In the genomic region with DNA sequence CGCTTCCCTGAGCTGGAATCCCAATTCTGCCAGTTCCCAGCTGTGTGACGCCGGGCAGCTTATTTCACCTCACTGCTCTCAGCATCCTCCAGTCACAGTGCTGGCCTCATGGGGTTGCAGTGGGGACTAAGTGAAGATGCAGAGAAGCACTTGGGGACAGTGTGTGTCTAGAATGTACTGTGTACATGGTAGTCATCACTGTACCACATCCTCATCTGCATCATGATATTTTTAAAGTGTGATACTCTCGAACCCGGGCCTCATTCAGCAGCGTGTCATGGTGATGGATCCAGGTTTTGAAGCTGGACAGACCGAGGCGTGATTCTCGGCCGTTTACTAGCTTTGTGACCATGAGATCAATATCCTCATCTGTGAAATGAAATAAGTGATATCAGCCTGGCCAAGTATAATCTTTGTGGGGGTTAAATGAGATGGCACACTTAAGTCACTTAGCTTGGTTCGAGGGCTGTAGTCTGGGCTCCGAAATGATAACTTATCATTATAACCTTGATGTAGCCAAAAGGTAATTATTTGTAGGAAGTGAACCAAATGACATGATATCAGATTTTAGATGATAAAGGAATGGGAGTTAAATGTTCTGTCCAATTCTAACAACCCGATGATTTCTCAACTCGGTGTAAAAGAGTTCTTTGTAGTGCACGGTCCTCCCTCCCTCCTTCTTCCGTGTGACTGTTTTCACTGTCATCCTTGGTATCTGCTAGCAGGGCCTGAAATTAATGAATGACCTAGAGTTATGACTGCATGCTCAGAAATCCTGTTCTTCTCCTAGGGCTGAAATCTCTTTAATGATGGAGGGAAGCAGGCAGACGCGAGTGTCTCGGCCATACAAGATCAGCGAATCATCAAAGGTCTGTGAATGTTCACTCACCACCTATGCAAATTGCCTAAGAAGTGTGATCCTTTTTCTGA, we compare ENCODE assay signal across 9 cellular contexts. TPM values are rescaled to one million over a fixed set of nuclear protein-coding genes. Genes with fewer than 3 reads are reported as not detected.
DNase-seq lines count a peak whose midpoint lies in the region; ATAC-seq and TF ChIP-seq lines count a peak whose summit lies in the region.
"Had no signal": no experiment of that assay in that cellular context is flagged by ENCODE, and none has a peak within 500 bp of the region (broad histone marks: within the 10 kb centered on the region; RNA-seq: fewer than 3 reads in every experiment).

No MANE protein-coding gene starts in this region.

- H3K4me2 ChIP-seq in Loucy (ENCODE audit: low read depth, low read length, poor library complexity, severe bottlenecking) = peak overlapping the region; percentile 95

- peak overlapping the region; percentile 69 to 89 (median 79) for H3K4me3 Mint-ChIP-seq in CD4-positive, alpha-beta memory T cell
- peak overlapping the region; percentile 58 for H3K4me3 Mint-ChIP-seq in natural killer cell treated with Interleukin-12 subunit alpha and Interleukin-12 subunit beta and Interleukin-15 and Interleukin-18, amount 100 ng/mL, for 72 hours

- H3K36me3 ChIP-seq in CD4-positive, alpha-beta memory T cell (ENCODE audit: insufficient read depth, low read length) = peaks cover 15% of the 10 kb centered on the region
- H3K36me3 ChIP-seq in Loucy (ENCODE audit: insufficient read depth, low read length) (no peaks in the 10 kb centered on the region), left lung (peaks cover 0 to 45% of the 10 kb centered on the region in 2 donors), upper lobe of left lung (peaks cover 0 to 39% (median 25%) of the 10 kb centered on the region in 4 donors)
- H3K36me3 ChIP-seq: SJCRH30 had no signal

- H3K9ac ChIP-seq in Loucy (ENCODE audit: low read depth, low read length, poor library complexity, severe bottlenecking) = no peak overlapping the region

- no peak overlapping the region for H2AFZ ChIP-seq in Loucy (ENCODE audit: low read length)

- peaks cover 41 to 74% (median 57%) of the 10 kb centered on the region in 4 donors for H3K4me1 Mint-ChIP-seq in CD4-positive, alpha-beta memory T cell
- H3K4me1 Mint-ChIP-seq in natural killer cell treated with Interleukin-12 subunit alpha and Interleukin-12 subunit beta and Interleukin-15 and Interleukin-18, amount 100 ng/mL, for 72 hours (ENCODE audit: low read depth in 2 of 2) = peaks cover 26 to 28% of the 10 kb centered on the region in 2 donors

- H3K9me2 ChIP-seq in Loucy (replicated peaks; ENCODE audit: low read depth, low read length) = no peaks in the 10 kb centered on the region

- peak overlapping the region; percentile 14 to 91 (median 86) for H3K27ac Mint-ChIP-seq in CD4-positive, alpha-beta memory T cell
- peak overlapping the region; percentile 45 to 49 for H3K27ac Mint-ChIP-seq in natural killer cell treated with Interleukin-12 subunit alpha and Interleukin-12 subunit beta and Interleukin-15 and Interleukin-18, amount 100 ng/mL, for 72 hours

- H3K4me3 ChIP-seq in CD4-positive, alpha-beta memory T cell (ENCODE audit: low read length in 2 of 2) = no peak overlapping the region
- H3K4me3 ChIP-seq in Loucy (ENCODE audit: low read length, poor library complexity, severe bottlenecking) = no peak overlapping the region
- H3K4me3 ChIP-seq in choroid plexus epithelial cell (ENCODE audit: low read depth, low read length) = no peak overlapping the region
- H3K4me3 ChIP-seq in left lung = no peak overlapping the region
- H3K4me3 ChIP-seq in upper lobe of left lung = peak overlapping the region in 1 of 4 donors; percentile 72
- H3K4me3 ChIP-seq: SJCRH30 had no signal

- no peaks in the 10 kb centered on the region for H3K9me3 ChIP-seq in CD4-positive, alpha-beta memory T cell (ENCODE audit: control insufficient read depth in 1 of 2, low read length in 2 of 2)
- H3K9me3 ChIP-seq in Loucy (ENCODE audit: insufficient read depth, low read depth, low read length) = no peaks in the 10 kb centered on the region
- no peaks in the 10 kb centered on the region for H3K9me3 ChIP-seq in left lung
- no peaks in the 10 kb centered on the region for H3K9me3 ChIP-seq in upper lobe of left lung
- H3K9me3 ChIP-seq: SJCRH30 had no signal

- TF ChIP-seq EP300 in upper lobe of left lung (IDR thresholded peaks at IDR 0.05) = no peak

- peaks cover 67% of the 10 kb centered on the region for H3K4me1 ChIP-seq in CD4-positive, alpha-beta memory T cell (ENCODE audit: insufficient read depth, low read length)
- H3K4me1 ChIP-seq in Loucy (ENCODE audit: insufficient read depth, low read length, poor library complexity, severe bottlenecking) (peaks cover 19% of the 10 kb centered on the region), left lung (peaks cover 7 to 23% of the 10 kb centered on the region in 2 donors), upper lobe of left lung (peaks cover 16 to 28% (median 23%) of the 10 kb centered on the region in 4 donors)
- H3K4me1 ChIP-seq: SJCRH30 had no signal

- H3K27me3 ChIP-seq in CD4-positive, alpha-beta memory T cell (ENCODE audit: insufficient read depth, low read length) = no peaks in the 10 kb centered on the region
- H3K27me3 ChIP-seq in Loucy (ENCODE audit: insufficient read depth, low read length, poor library complexity, severe bottlenecking) = no peaks in the 10 kb centered on the region
- no peaks in the 10 kb centered on the region for H3K27me3 ChIP-seq in left lung
- no peaks in the 10 kb centered on the region for H3K27me3 ChIP-seq in upper lobe of left lung
- H3K27me3 ChIP-seq: SJCRH30 had no signal

- CTCF ChIA-PET in CD4-positive, alpha-beta memory T cell (lab: Charles Lee; ENCODE audit: partially characterized antibody) = interaction anchor here (0.7 to 2.2 kb wide), 4 partner anchors 11 to 88 kb away, joined by 3 to 13 read pairs (median 3); no protein-coding TSS in a partner anchor

- no peak overlapping the region for H3K27ac ChIP-seq in CD4-positive, alpha-beta memory T cell (ENCODE audit: low read depth, low read length)
- H3K27ac ChIP-seq in left lung = no peak overlapping the region
- no peak overlapping the region for H3K27ac ChIP-seq in upper lobe of left lung
- H3K27ac ChIP-seq: SJCRH30 had no signal

- no peaks in the 10 kb centered on the region for H3K9me3 Mint-ChIP-seq in CD4-positive, alpha-beta memory T cell
- H3K9me3 Mint-ChIP-seq in natural killer cell treated with Interleukin-12 subunit alpha and Interleukin-12 subunit beta and Interleukin-15 and Interleukin-18, amount 100 ng/mL, for 72 hours = no peaks in the 10 kb centered on the region

- H4K20me1 ChIP-seq in Loucy (ENCODE audit: insufficient read depth, low read length, poor library complexity, severe bottlenecking) = no peaks in the 10 kb centered on the region

- no peak for ATAC-seq in natural killer cell treated with Interleukin-12 subunit alpha and Interleukin-12 subunit beta and Interleukin-15 and Interleukin-18, amount 100 ng/mL, for 72 hours
- no peak for ATAC-seq in left lung
- ATAC-seq in GM21381 (IDR thresholded peaks at IDR 0.05; ENCODE audit: unreplicated experiment) = no peak
- no peak for ATAC-seq in upper lobe of left lung (ENCODE audit: low FRiP score in 2 of 2)

- 94% methylated on average over 20 of the region's 20 CpGs for WGBS in upper lobe of left lung, 2 donors

- peaks cover 26 to 51% of the 10 kb centered on the region in 2 donors for H3K36me3 Mint-ChIP-seq in CD4-positive, alpha-beta memory T cell
- peaks cover 5% of the 10 kb centered on the region for H3K36me3 Mint-ChIP-seq in natural killer cell treated with Interleukin-12 subunit alpha and Interleukin-12 subunit beta and Interleukin-15 and Interleukin-18, amount 100 ng/mL, for 72 hours

- TF ChIP-seq CTCF in Loucy (conservative IDR thresholded peaks at IDR 0.05; ENCODE audit: low read length) (no peak), choroid plexus epithelial cell (conservative IDR thresholded peaks at IDR 0.05; ENCODE audit: low read depth, low read length) (no peak), left lung (IDR thresholded peaks at IDR 0.05) (no peak), upper lobe of left lung (IDR thresholded peaks at IDR 0.05) (no peak)

- POLR2A ChIA-PET in CD4-positive, alpha-beta memory T cell (lab: Charles Lee; ENCODE audit: partially characterized antibody) = interaction anchor here (2.7 to 5.0 kb wide), 2 partner anchors 9 to 144 kb away, joined by 7 to 28 read pairs; no protein-coding TSS in a partner anchor

- no peaks in the 10 kb centered on the region for H3K27me3 Mint-ChIP-seq in CD4-positive, alpha-beta memory T cell
- peaks cover 0 to 2% of the 10 kb centered on the region in 2 donors for H3K27me3 Mint-ChIP-seq in natural killer cell treated with Interleukin-12 subunit alpha and Interleukin-12 subunit beta and Interleukin-15 and Interleukin-18, amount 100 ng/mL, for 72 hours

- no peak for TF ChIP-seq POLR2A in upper lobe of left lung (IDR thresholded peaks at IDR 0.05)

- intact Hi-C loops in CD4-positive, alpha-beta memory T cell (cut with micrococcal nuclease) = loop anchor here (5.0 kb wide), 1 partner anchor 33 kb away; the partner anchor contains the start of gene COTL1
- intact Hi-C loops in left lung (cut with DNase I) = no loop called here
- intact Hi-C loops in posterior cingulate gyrus (cut with DNase I) = no loop called here

- no peak for DNase-seq in CD4-positive, alpha-beta memory T cell
- DNase-seq in choroid plexus epithelial cell (ENCODE audit: low read depth) = peak; percentile 29
- DNase-seq in natural killer cell treated with Interleukin-12 subunit alpha and Interleukin-12 subunit beta and Interleukin-15 and Interleukin-18, amount 100 ng/mL, for 72 hours (ENCODE audit: low spot score) = no peak
- no peak for DNase-seq in left lung
- no peak for DNase-seq in posterior cingulate gyrus
- no peak for DNase-seq in upper lobe of left lung
- DNase-seq: SJCRH30 had no signal

- 0 out of 2 replicates have a peak, but pooled peaks cover 3% of the 10 kb centered on the region for H3F3A ChIP-seq in Loucy (ENCODE audit: low read depth)

- H3K79me2 ChIP-seq in Loucy (ENCODE audit: insufficient read depth, low read length) = peaks cover 18% of the 10 kb centered on the region

RNA-seq across cellular contexts. Expression of gene KLHL36, which starts 2.0 kb away (rescaled TPM):
- total RNA-seq in CD4-positive, alpha-beta memory T cell = 100 to 1,000 TPM; 131 to 149 TPM
- polyA plus RNA-seq in CD4-positive, alpha-beta memory T cell = 10 to 100 TPM; 28.2 to 43.0 TPM
- total RNA-seq in natural killer cell treated with Interleukin-12 subunit alpha and Interleukin-12 subunit beta and Interleukin-15 and Interleukin-18, amount 100 ng/mL, for 72 hours = 10 to 100 TPM; 35.9 to 48.6 TPM
- 10 to 100 TPM; 44.7 to 50.9 TPM for total RNA-seq in left lung
- total RNA-seq in upper lobe of left lung = 10 to 100 TPM; 44.1 to 92.2 (median 54.2) TPM

RNA-seq across cellular contexts. Expression of gene COTL1, which starts 32.4 kb away (rescaled TPM):
- 100 to 1,000 TPM; 181 to 186 TPM for total RNA-seq in CD4-positive, alpha-beta memory T cell
- polyA plus RNA-seq in CD4-positive, alpha-beta memory T cell = 100 to 1,000 TPM; 589 to 683 TPM
- total RNA-seq in natural killer cell treated with Interleukin-12 subunit alpha and Interleukin-12 subunit beta and Interleukin-15 and Interleukin-18, amount 100 ng/mL, for 72 hours = 100 to 1,000 TPM; 128 to 154 TPM
- 100 to 1,000 TPM in 1 of 2 donors, 10 to 100 TPM in 1; 92.7 to 206 TPM for total RNA-seq in left lung
- 100 to 1,000 TPM in 2 of 6 donors, 10 to 100 TPM in 4; 31.6 to 256 (median 75.6) TPM for total RNA-seq in upper lobe of left lung

RNA-seq across cellular contexts. Expression of gene USP10, which starts 49.5 kb away (rescaled TPM):
- total RNA-seq in CD4-positive, alpha-beta memory T cell = 10 to 100 TPM; 89.0 to 93.2 TPM
- 100 to 1,000 TPM; 269 to 419 TPM for polyA plus RNA-seq in CD4-positive, alpha-beta memory T cell
- total RNA-seq in natural killer cell treated with Interleukin-12 subunit alpha and Interleukin-12 subunit beta and Interleukin-15 and Interleukin-18, amount 100 ng/mL, for 72 hours = 100 to 1,000 TPM; 111 to 156 TPM
- 10 to 100 TPM; 57.4 to 77.3 TPM for total RNA-seq in left lung
- 10 to 100 TPM; 40.9 to 64.7 (median 51.5) TPM for total RNA-seq in upper lobe of left lung
